11 cellular contexts compared by ENCODE assay signal in genomic region chr11:9739108-9739507, GRCh38.
DNase-seq lines count a peak whose midpoint lies in the region; ATAC-seq and TF ChIP-seq lines count a peak whose summit lies in the region.
"Had no signal": no experiment of that assay in that cellular context is flagged by ENCODE, and none has a peak within 500 bp of the region (broad histone marks: within the 10 kb centered on the region; RNA-seq: fewer than 3 reads in every experiment).

No MANE protein-coding gene starts in this region.

- no peaks in the 10 kb centered on the region for H3K9me3 ChIP-seq in transverse colon

- no peaks in the 10 kb centered on the region for H3K27me3 Mint-ChIP-seq in activated naive CD8-positive, alpha-beta T cell treated with anti-CD3 and anti-CD28 coated beads, Interleukin-2, amount 10 ng/mL, durations not matched to agents 7 days and 5 days
- H3K27me3 Mint-ChIP-seq in activated naive CD8-positive, alpha-beta T cell treated with anti-CD3 and anti-CD28 coated beads for 36 hours = no peaks in the 10 kb centered on the region
- H3K27me3 Mint-ChIP-seq in activated B cell treated with CpG ODN at 0.5 μM for 24 hours = no peaks in the 10 kb centered on the region
- H3K27me3 Mint-ChIP-seq: naive thymus-derived CD8-positive, alpha-beta T cell had no signal

- in situ Hi-C loops in transverse colon (cut with MboI; ENCODE audit: low pct_ligation_motif_present in 1 of 4, low pct_unique_long_range_greater_than_20kb in 1 of 4, low sequenced_read_pairs in 3 of 4) = no loop called here

- TF ChIP-seq CTCF in activated B cell treated with CpG ODN at 0.5 μM for 24 hours (IDR thresholded peaks at IDR 0.05) = no peak
- TF ChIP-seq CTCF in transverse colon (IDR thresholded peaks at IDR 0.05) = no peak

- H3K27ac ChIP-seq in transverse colon = peak overlapping the region in 3 of 4 donors; percentile 4 to 51 (median 30)
- H3K27ac ChIP-seq: SK-N-MC had no signal

- peak; percentile 50 for ATAC-seq in activated naive CD8-positive, alpha-beta T cell treated with anti-CD3 and anti-CD28 coated beads, Interleukin-2, amount 10 ng/mL, durations not matched to agents 7 days and 5 days (ENCODE audit: low read depth)
- ATAC-seq in HG03060 (IDR thresholded peaks at IDR 0.05; ENCODE audit: low read depth, unreplicated experiment) (peak; percentile 72), activated B cell treated with CpG ODN at 0.5 μM for 24 hours (ENCODE audit: low read depth) (peak; percentile 83)

- H3K4me3 ChIP-seq in transverse colon = no peak overlapping the region
- H3K4me3 ChIP-seq: SK-N-MC had no signal

- no peak for DNase-seq in activated naive CD8-positive, alpha-beta T cell treated with anti-CD3 and anti-CD28 coated beads, Interleukin-2, amount 10 ng/mL, durations not matched to agents 7 days and 5 days
- no peak for DNase-seq in activated naive CD8-positive, alpha-beta T cell treated with anti-CD3 and anti-CD28 coated beads for 36 hours
- DNase-seq in activated B cell treated with CpG ODN at 0.5 μM for 24 hours = no peak
- DNase-seq in transverse colon = no peak
- no peak for DNase-seq in HEK293T (ENCODE audit: extremely low spot score)
- no peak for DNase-seq in NCI-H526 treated with DMSO at 0.1 percent for 48 hours (lab: John Stamatoyannopoulos, UW)
- no peak for DNase-seq in posterior vena cava (ENCODE audit: low spot score)
- DNase-seq: MM.1S; naive thymus-derived CD8-positive, alpha-beta T cell had no signal

- TF ChIP-seq EP300 in transverse colon (IDR thresholded peaks at IDR 0.05; ENCODE audit: low read depth) = no peak

- no peaks in the 10 kb centered on the region for H3K27me3 ChIP-seq in transverse colon

- intact Hi-C loops in activated B cell treated with CpG ODN at 0.5 μM for 24 hours (cut with micrococcal nuclease) (loop anchor here (1.0 to 2.0 kb wide), 2 partner anchors 10 to 18 kb away; no protein-coding TSS in a partner anchor), transverse colon (cut with DNase I; ENCODE audit: low total_unique reads) (no loop called here), posterior vena cava (cut with DNase I) (loop anchor here in 1 of 2 donors (10.0 kb wide), 1 partner anchor 114 kb away; no protein-coding TSS in a partner anchor)

- CTCF ChIA-PET in activated B cell treated with CpG ODN at 0.5 μM for 24 hours (lab: Charles Lee) (interaction anchor here (0.6 to 3.0 kb wide), 2 partner anchors 9 to 19 kb away, joined by 3 to 20 read pairs; no protein-coding TSS in a partner anchor), HEK293T (lab: Yijun Ruan, JAX) (no interaction called here)

- H3K9me3 Mint-ChIP-seq in activated naive CD8-positive, alpha-beta T cell treated with anti-CD3 and anti-CD28 coated beads, Interleukin-2, amount 10 ng/mL, durations not matched to agents 7 days and 5 days = peaks cover 14% of the 10 kb centered on the region
- H3K9me3 Mint-ChIP-seq in activated naive CD8-positive, alpha-beta T cell treated with anti-CD3 and anti-CD28 coated beads for 36 hours = peaks cover 15% of the 10 kb centered on the region
- peaks cover 6% of the 10 kb centered on the region for H3K9me3 Mint-ChIP-seq in activated B cell treated with CpG ODN at 0.5 μM for 24 hours

- WGBS in transverse colon (ENCODE audit: low coverage in 1 of 2), 2 donors = 86% methylated on average over 1 of the region's 1 CpG; no CpG with 5 or more reads in 1 of the 2 donors

- TF ChIP-seq POLR2A in transverse colon (IDR thresholded peaks at IDR 0.05) = no peak

- peaks cover 6% of the 10 kb centered on the region for H3K4me1 Mint-ChIP-seq in activated naive CD8-positive, alpha-beta T cell treated with anti-CD3 and anti-CD28 coated beads, Interleukin-2, amount 10 ng/mL, durations not matched to agents 7 days and 5 days
- H3K4me1 Mint-ChIP-seq in activated naive CD8-positive, alpha-beta T cell treated with anti-CD3 and anti-CD28 coated beads for 36 hours = peaks cover 2% of the 10 kb centered on the region
- H3K4me1 Mint-ChIP-seq in activated B cell treated with CpG ODN at 0.5 μM for 24 hours = peaks cover 75% of the 10 kb centered on the region

- peak overlapping the region; percentile 11 for H3K27ac Mint-ChIP-seq in activated naive CD8-positive, alpha-beta T cell treated with anti-CD3 and anti-CD28 coated beads, Interleukin-2, amount 10 ng/mL, durations not matched to agents 7 days and 5 days
- H3K27ac Mint-ChIP-seq in activated naive CD8-positive, alpha-beta T cell treated with anti-CD3 and anti-CD28 coated beads for 36 hours = no peak overlapping the region
- H3K27ac Mint-ChIP-seq in activated B cell treated with CpG ODN at 0.5 μM for 24 hours = peak overlapping the region; percentile 97

- POLR2A ChIA-PET in activated naive CD8-positive, alpha-beta T cell treated with anti-CD3 and anti-CD28 coated beads, Interleukin-2, amount 10 ng/mL, durations not matched to agents 7 days and 5 days (lab: Charles Lee) = no interaction called here
- POLR2A ChIA-PET in activated B cell treated with CpG ODN at 0.5 μM for 24 hours (lab: Charles Lee) = interaction anchor here (0.6 to 3.9 kb wide), 14 partner anchors 8 to 278 kb away, joined by 3 to 35 read pairs (median 5); partner anchors contain the start of genes SWAP70 and ZNF143
- POLR2A ChIA-PET in HEK293T (lab: Yijun Ruan, JAX) = no interaction called here

- H3K36me3 ChIP-seq in transverse colon = peaks cover 0 to 31% (median 10%) of the 10 kb centered on the region in 4 donors

- H3K4me3 Mint-ChIP-seq in activated naive CD8-positive, alpha-beta T cell treated with anti-CD3 and anti-CD28 coated beads, Interleukin-2, amount 10 ng/mL, durations not matched to agents 7 days and 5 days = no peak overlapping the region
- H3K4me3 Mint-ChIP-seq in activated naive CD8-positive, alpha-beta T cell treated with anti-CD3 and anti-CD28 coated beads for 36 hours = no peak overlapping the region
- peak overlapping the region; percentile 77 for H3K4me3 Mint-ChIP-seq in activated B cell treated with CpG ODN at 0.5 μM for 24 hours

- H3K36me3 Mint-ChIP-seq in activated naive CD8-positive, alpha-beta T cell treated with anti-CD3 and anti-CD28 coated beads, Interleukin-2, amount 10 ng/mL, durations not matched to agents 7 days and 5 days = peaks cover 48% of the 10 kb centered on the region
- H3K36me3 Mint-ChIP-seq in activated naive CD8-positive, alpha-beta T cell treated with anti-CD3 and anti-CD28 coated beads for 36 hours = peaks cover 31% of the 10 kb centered on the region
- peaks cover 82% of the 10 kb centered on the region for H3K36me3 Mint-ChIP-seq in activated B cell treated with CpG ODN at 0.5 μM for 24 hours (ENCODE audit: low read depth)

- peaks cover 0 to 20% (median 4%) of the 10 kb centered on the region in 4 donors for H3K4me1 ChIP-seq in transverse colon

TF ChIP-seq in HEK293T, 16 proteins besides CTCF, POLR2A, EP300 and RAD21:
- no peak for TF ChIP-seq FOXA1 (IDR thresholded peaks at IDR 0.05)
- TF ChIP-seq LEF1 (IDR thresholded peaks at IDR 0.05; ENCODE audit: borderline replicate concordance) = no peak
- no peak for TF ChIP-seq HDGF (IDR thresholded peaks at IDR 0.05; ENCODE audit: borderline replicate concordance)
- TF ChIP-seq SUZ12 (IDR thresholded peaks at IDR 0.05) = no peak
- no peak for TF ChIP-seq L3MBTL2 (conservative IDR thresholded peaks at IDR 0.05)
- TF ChIP-seq CTBP1 (IDR thresholded peaks at IDR 0.05; ENCODE audit: borderline replicate concordance) = no peak
- no peak for TF ChIP-seq ZNF384 (IDR thresholded peaks at IDR 0.05)
- TF ChIP-seq ELF4 (IDR thresholded peaks at IDR 0.05) = no peak
- no peak for TF ChIP-seq BHLHE40 (IDR thresholded peaks at IDR 0.05; ENCODE audit: borderline replicate concordance)
- no peak for TF ChIP-seq TARDBP (IDR thresholded peaks at IDR 0.05)
- no peak for TF ChIP-seq SP1 (IDR thresholded peaks at IDR 0.05)
- TF ChIP-seq NFRKB (IDR thresholded peaks at IDR 0.05) = no peak
- TF ChIP-seq ARNT (IDR thresholded peaks at IDR 0.05) = no peak
- TF ChIP-seq FOXK2 (IDR thresholded peaks at IDR 0.05) = no peak
- TF ChIP-seq PKNOX1 (IDR thresholded peaks at IDR 0.05) = no peak
- TF ChIP-seq FOXM1 (IDR thresholded peaks at IDR 0.05; ENCODE audit: borderline replicate concordance) = no peak
